In genomic region chr14:81289516-81289915, GRCh38 we compare ENCODE assay signal across 19 cellular contexts.
"Had no signal": no experiment of that assay in that cellular context is flagged by ENCODE, and none has a peak within 500 bp of the region (broad histone marks: within the 10 kb centered on the region; RNA-seq: fewer than 3 reads in every experiment).

No MANE protein-coding gene starts in this region.

- DNase-seq: effector CD4-positive, alpha-beta T cell; endodermal cell; heart left ventricle; hippocampal formation; mesendoderm; naive thymus-derived CD4-positive, alpha-beta T cell; nephron progenitor cell; psoas muscle; retina; sigmoid colon; stimulated activated CD4-positive, alpha-beta T cell treated with anti-CD3 and anti-CD28 coated beads, Interleukin-12 subunit alpha, Interleukin-12 subunit beta, amount 100 ng/mL, for 4 hours; stimulated activated naive CD4-positive, alpha-beta T cell; stomach; substantia nigra; trophoblast cell had no signal

- H3K27me3 ChIP-seq: heart left ventricle, sigmoid colon, stomach had no signal

- H3K36me3 ChIP-seq: heart left ventricle, sigmoid colon, stomach, thoracic aorta had no signal

- H3K4me3 ChIP-seq: coronary artery, heart left ventricle, psoas muscle, sigmoid colon, skin epidermis, stomach, thoracic aorta had no signal

- FAIRE-seq: frontal cortex had no signal

- H3K4me1 ChIP-seq: psoas muscle, sigmoid colon, stomach had no signal

- ATAC-seq: heart left ventricle; naive thymus-derived CD4-positive, alpha-beta T cell; psoas muscle had no signal

- H3K27ac ChIP-seq: coronary artery, heart left ventricle, psoas muscle, sigmoid colon, skin epidermis, stomach, thoracic aorta had no signal

- H3K9me3 ChIP-seq: heart left ventricle, psoas muscle, sigmoid colon, stomach, thoracic aorta had no signal
